8 cellular contexts compared by ENCODE assay signal in genomic region chr5:103562453-103563157, GRCh38. TPM values are rescaled to one million over a fixed set of nuclear protein-coding genes. Genes with fewer than 3 reads are reported as not detected.
DNase-seq lines count a peak whose midpoint lies in the region; ATAC-seq lines count a peak whose summit lies in the region.

Gene NUDT12, minus strand, starts transcription at chr5:103562789. Its CDS starts 2,541 bp downstream, at chr5:103560248.

- peaks cover 1 to 8% of the 10 kb centered on the region in 2 donors for H3K27me3 Mint-ChIP-seq in CD8-positive, alpha-beta memory T cell
- H3K27me3 Mint-ChIP-seq in activated T-cell treated with anti-CD3 and anti-CD28 coated beads, Interleukin-2, amount 50 U/mL, for 72 hours (ENCODE audit: low read depth) = peaks cover 7% of the 10 kb centered on the region

- H3K4me3 Mint-ChIP-seq in CD8-positive, alpha-beta memory T cell = peak within 1 kb of the TSS; percentile 51 to 83 (median 79)
- peak within 1 kb of the TSS; percentile 74 to 85 for H3K4me3 Mint-ChIP-seq in activated T-cell treated with anti-CD3 and anti-CD28 coated beads, Interleukin-2, amount 50 U/mL, for 72 hours

- H3K4me1 ChIP-seq in CD8-positive, alpha-beta memory T cell (ENCODE audit: insufficient read depth, low read length) = no peaks in the 10 kb centered on the region
- peaks cover 5 to 10% of the 10 kb centered on the region in 2 donors for H3K4me1 ChIP-seq in muscle layer of duodenum (ENCODE audit: control insufficient read depth in 1 of 2, insufficient read depth in 2 of 2, low read length in 2 of 2)

- no peaks in the 10 kb centered on the region for H3K36me3 ChIP-seq in CD8-positive, alpha-beta memory T cell (ENCODE audit: insufficient read depth, low read length)
- H3K36me3 ChIP-seq in muscle layer of duodenum (ENCODE audit: control insufficient read depth in 1 of 2, insufficient read depth in 2 of 2, low read length in 2 of 2) = peaks cover 0 to 2% of the 10 kb centered on the region in 2 donors

- POLR2A ChIA-PET in CD8-positive, alpha-beta memory T cell (lab: Charles Lee) = no interaction called here

- peak within 1 kb of the TSS; percentile 45 for H3K27ac ChIP-seq in CD8-positive, alpha-beta memory T cell (ENCODE audit: low read depth, low read length)
- peak within 1 kb of the TSS; percentile 96 for H3K27ac ChIP-seq in muscle layer of duodenum (ENCODE audit: low read length)

- CTCF ChIA-PET in CD8-positive, alpha-beta memory T cell (lab: Charles Lee) = no interaction called here

- peak in 4 of 5 donors; percentile 3 to 46 (median 29) for DNase-seq in CD8-positive, alpha-beta memory T cell
- DNase-seq in NOMO-1 treated with dmso at 0.1 percent for 144 hours (lab: John Stamatoyannopoulos, UW; ENCODE audit: unreplicated experiment) = peak; percentile 37
- peak; percentile 38 to 55 for DNase-seq in activated T-cell treated with anti-CD3 and anti-CD28 coated beads, Interleukin-2, amount 50 U/mL, for 72 hours
- DNase-seq in fibroblast of gingiva (ENCODE audit: low read depth) = peak; percentile 67
- peak; percentile 13 for DNase-seq in stimulated activated naive CD4-positive, alpha-beta T cell treated with Interleukin-2 at 50 U/mL for 16 hours (lab: John Stamatoyannopoulos, UW)

- H3K9me3 ChIP-seq in CD8-positive, alpha-beta memory T cell (ENCODE audit: low read length) = no peaks in the 10 kb centered on the region
- no peaks in the 10 kb centered on the region for H3K9me3 ChIP-seq in muscle layer of duodenum (ENCODE audit: control insufficient read depth in 1 of 2, low read length in 2 of 2)

- peaks cover 0 to 5% (median 0%) of the 10 kb centered on the region in 5 donors for H3K9me3 Mint-ChIP-seq in CD8-positive, alpha-beta memory T cell
- H3K9me3 Mint-ChIP-seq in activated T-cell treated with anti-CD3 and anti-CD28 coated beads, Interleukin-2, amount 50 U/mL, for 72 hours = no peaks in the 10 kb centered on the region

- no peaks in the 10 kb centered on the region for H3K36me3 Mint-ChIP-seq in CD8-positive, alpha-beta memory T cell
- no peaks in the 10 kb centered on the region for H3K36me3 Mint-ChIP-seq in activated T-cell treated with anti-CD3 and anti-CD28 coated beads, Interleukin-2, amount 50 U/mL, for 72 hours (ENCODE audit: insufficient read depth in 2 of 2)

- peak within 1 kb of the TSS in 3 of 8 donors; percentile 17 to 73 (median 58) for H3K27ac Mint-ChIP-seq in CD8-positive, alpha-beta memory T cell
- H3K27ac Mint-ChIP-seq in activated T-cell treated with anti-CD3 and anti-CD28 coated beads, Interleukin-2, amount 50 U/mL, for 72 hours = peak within 1 kb of the TSS; percentile 71

- H3K27me3 ChIP-seq in CD8-positive, alpha-beta memory T cell (ENCODE audit: insufficient read depth, low read length, poor library complexity, severe bottlenecking) = no peaks in the 10 kb centered on the region
- no peaks in the 10 kb centered on the region for H3K27me3 ChIP-seq in muscle layer of duodenum (ENCODE audit: low read depth, low read length)

- peaks cover 8 to 16% (median 14%) of the 10 kb centered on the region in 3 donors for H3K4me1 Mint-ChIP-seq in CD8-positive, alpha-beta memory T cell
- H3K4me1 Mint-ChIP-seq in activated T-cell treated with anti-CD3 and anti-CD28 coated beads, Interleukin-2, amount 50 U/mL, for 72 hours (ENCODE audit: low read depth) = peaks cover 5% of the 10 kb centered on the region

- peak within 1 kb of the TSS; percentile 57 for H3K4me3 ChIP-seq in CD8-positive, alpha-beta memory T cell (ENCODE audit: low read length)
- H3K4me3 ChIP-seq in muscle layer of duodenum (ENCODE audit: low read depth in 1 of 2, low read length in 2 of 2) = peak within 1 kb of the TSS; percentile 83 to 95

- ATAC-seq in GM19452 (IDR thresholded peaks at IDR 0.05; ENCODE audit: unreplicated experiment) (peak; percentile 87), HG03571 (IDR thresholded peaks at IDR 0.05; ENCODE audit: unreplicated experiment) (peak; percentile 94)
- ATAC-seq in activated T-cell treated with anti-CD3 and anti-CD28 coated beads, Interleukin-2, amount 50 U/mL, for 72 hours (replicated peaks in 1 of 2) = peak; percentile 73 to 97

RNA-seq across cellular contexts. Expression of gene NUDT12, which starts in this region (rescaled TPM):
- under 1 TPM; 0.86 to 0.94 TPM for total RNA-seq in CD8-positive, alpha-beta memory T cell
- polyA plus RNA-seq in CD8-positive, alpha-beta memory T cell = not detected
- 1 to 10 TPM in 1 of 2 donors, under 1 TPM in 1; 0.24 to 2.2 TPM for total RNA-seq in activated T-cell treated with anti-CD3 and anti-CD28 coated beads, Interleukin-2, amount 50 U/mL, for 72 hours

Comparison
In these comparisons a context has a peak if more than half of its experiments do, and no peak if none do; other contexts are left out.
1. Peak in every context shown above with its lines: DNase-seq, ATAC-seq, H3K4me3 ChIP-seq and H3K27ac ChIP-seq.
2. Peak in DNase-seq, H3K4me3 ChIP-seq and H3K27ac ChIP-seq in CD8-positive, alpha-beta memory T cell; RNA of the gene not detected or under 1 TPM.
3. DNase-seq: peak in every context shown above with its lines; median percentile 67 in fibroblast of gingiva; 46 in activated T-cell treated with anti-CD3 and anti-CD28 coated beads, Interleukin-2, amount 50 U/mL, for 72 hours; 37 in NOMO-1 treated with dmso at 0.1 percent for 144 hours; 29 in CD8-positive, alpha-beta memory T cell; 13 in stimulated activated naive CD4-positive, alpha-beta T cell treated with Interleukin-2 at 50 U/mL for 16 hours.